In the genomic region with DNA sequence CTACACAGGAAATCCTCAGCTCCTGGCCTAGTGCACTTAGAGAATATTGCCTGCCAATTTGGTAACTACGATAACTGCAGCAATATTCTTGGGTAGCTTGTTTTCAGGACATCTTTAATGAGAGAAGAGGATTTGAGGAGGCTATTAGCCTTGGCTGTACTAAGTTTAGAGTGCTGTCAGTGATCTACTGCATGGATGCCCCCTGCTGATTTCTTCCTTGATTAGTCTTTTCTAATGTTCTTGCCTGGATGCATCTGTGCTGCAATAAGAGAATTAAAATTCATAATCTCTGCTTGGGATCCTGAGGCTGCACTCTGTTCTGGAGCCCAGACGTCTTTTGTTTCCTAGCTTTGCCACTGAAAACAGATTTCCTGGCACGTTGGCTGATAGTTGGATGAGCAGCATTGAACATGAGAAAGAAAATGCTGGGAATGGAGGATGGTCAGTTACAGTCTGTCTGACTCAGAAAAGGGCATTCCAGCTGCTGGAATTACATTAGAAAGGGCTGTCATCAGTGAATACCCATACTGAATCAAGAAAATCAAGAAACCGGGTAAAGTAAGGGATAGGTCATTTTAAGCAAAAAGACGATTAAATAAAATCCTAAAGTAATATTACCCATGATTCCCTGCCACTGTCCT, we compare ENCODE assay signal across 1 cellular context.
TF ChIP-seq lines count a peak whose summit lies in the region.

No MANE protein-coding gene starts in this region.

TF ChIP-seq in neural cell, 6 proteins besides CTCF, POLR2A, EP300 and RAD21 (continued from another document):
- no peak for TF ChIP-seq MXI1 (conservative IDR thresholded peaks at IDR 0.05; ENCODE audit: poor library complexity, severe bottlenecking)
